In genomic region chrX:129637217-129638109, GRCh38 we compare ENCODE assay signal across 8 cellular contexts. TPM values are rescaled to one million over a fixed set of nuclear protein-coding genes. Genes with fewer than 3 reads are reported as not detected.
DNase-seq lines count a peak whose midpoint lies in the region; ATAC-seq, FAIRE-seq and TF ChIP-seq lines count a peak whose summit lies in the region.

No MANE protein-coding gene starts in this region.

- no peak overlapping the region for H3K4me3 ChIP-seq in WI38 (ENCODE audit: low read depth, low read length)
- H3K4me3 ChIP-seq in breast epithelium: no peak overlapping the region
- H3K4me3 ChIP-seq in kidney epithelial cell (ENCODE audit: low read depth, low read length): no peak overlapping the region

- peak; percentile 28 for DNase-seq in DMS 273 treated with DMSO at 0.1 percent for 48 hours (lab: John Stamatoyannopoulos, UW)
- peak; percentile 46 for DNase-seq in NCI-H146 (lab: John Stamatoyannopoulos, UW)
- DNase-seq in breast epithelium (ENCODE audit: low spot score in 2 of 2): peak; percentile 34 to 53
- DNase-seq in kidney epithelial cell (ENCODE audit: low read depth): no peak
- DNase-seq in stimulated activated CD4-positive, alpha-beta T cell treated with anti-CD3 and anti-CD28 coated beads, Interleukin-1b, Interleukin-23, amount 100 ng/mL, for 4 hours (ENCODE audit: low read depth in 2 of 2): peak; percentile 63 to 75
- no peak for DNase-seq in H54 (ENCODE audit: insufficient read length, low spot score)

- H3K27ac ChIP-seq in breast epithelium: no peak overlapping the region

- FAIRE-seq in H54 (lab: Jason Lieb, UNC): no peak

- peaks cover 0 to 3% of the 10 kb centered on the region in 2 donors for H3K9me3 ChIP-seq in breast epithelium

- TF ChIP-seq POLR2A in breast epithelium (IDR thresholded peaks at IDR 0.05) (no peak), H54 (IDR thresholded peaks at IDR 0.05; ENCODE audit: low read depth, low read length) (no peak)

- H3K36me3 ChIP-seq in breast epithelium (no peaks in the 10 kb centered on the region), kidney epithelial cell (ENCODE audit: control insufficient read depth, insufficient read depth, low read length) (no peaks in the 10 kb centered on the region)

- no peaks in the 10 kb centered on the region for H3K4me1 ChIP-seq in breast epithelium

- ATAC-seq in GM21619 (IDR thresholded peaks at IDR 0.05; ENCODE audit: unreplicated experiment): peak; percentile 60

- intact Hi-C loops in breast epithelium (cut with DNase I; ENCODE audit: low total_unique reads): no loop called here

- H3K27me3 ChIP-seq in breast epithelium (peaks cover 0 to 31% of the 10 kb centered on the region in 2 donors), kidney epithelial cell (ENCODE audit: control insufficient read depth, insufficient read depth, low read length) (no peaks in the 10 kb centered on the region)

- TF ChIP-seq CTCF in WI38 (IDR thresholded peaks at IDR 0.05; ENCODE audit: low read depth, low read length) (peak; percentile 96), breast epithelium (IDR thresholded peaks at IDR 0.05) (peak; percentile 67 to 78 (median 73)), kidney epithelial cell (IDR thresholded peaks at IDR 0.05; ENCODE audit: insufficient read depth, low read length, poor library complexity, severe bottlenecking) (peak; percentile 86)

RNA-seq across cellular contexts. Expression of gene APLN, which starts 17.3 kb away (rescaled TPM):
- 1 to 10 TPM in 2 of 3 donors, under 1 TPM in 1; 0.16 to 5.9 (median 4.5) TPM for total RNA-seq in breast epithelium
- 0.14 and 0.17 TPM in 2 replicates for total RNA-seq in kidney epithelial cell

Comparison
In these comparisons a context has a peak if more than half of its experiments do, and no peak if none do; other contexts are left out.
1. DNase-seq: peak in DMS 273 treated with DMSO at 0.1 percent for 48 hours (single experiment), NCI-H146 (single experiment), breast epithelium (2 of 2) and stimulated activated CD4-positive, alpha-beta T cell treated with anti-CD3 and anti-CD28 coated beads, Interleukin-1b, Interleukin-23, amount 100 ng/mL, for 4 hours (2 of 2); none in kidney epithelial cell (single experiment) and H54 (single experiment).
2. Peak in every context shown above with its lines, with median percentiles within 50 percentile points of each other: CTCF ChIP-seq.